ENCODE assay signal across 8 cellular contexts in the genomic region with DNA sequence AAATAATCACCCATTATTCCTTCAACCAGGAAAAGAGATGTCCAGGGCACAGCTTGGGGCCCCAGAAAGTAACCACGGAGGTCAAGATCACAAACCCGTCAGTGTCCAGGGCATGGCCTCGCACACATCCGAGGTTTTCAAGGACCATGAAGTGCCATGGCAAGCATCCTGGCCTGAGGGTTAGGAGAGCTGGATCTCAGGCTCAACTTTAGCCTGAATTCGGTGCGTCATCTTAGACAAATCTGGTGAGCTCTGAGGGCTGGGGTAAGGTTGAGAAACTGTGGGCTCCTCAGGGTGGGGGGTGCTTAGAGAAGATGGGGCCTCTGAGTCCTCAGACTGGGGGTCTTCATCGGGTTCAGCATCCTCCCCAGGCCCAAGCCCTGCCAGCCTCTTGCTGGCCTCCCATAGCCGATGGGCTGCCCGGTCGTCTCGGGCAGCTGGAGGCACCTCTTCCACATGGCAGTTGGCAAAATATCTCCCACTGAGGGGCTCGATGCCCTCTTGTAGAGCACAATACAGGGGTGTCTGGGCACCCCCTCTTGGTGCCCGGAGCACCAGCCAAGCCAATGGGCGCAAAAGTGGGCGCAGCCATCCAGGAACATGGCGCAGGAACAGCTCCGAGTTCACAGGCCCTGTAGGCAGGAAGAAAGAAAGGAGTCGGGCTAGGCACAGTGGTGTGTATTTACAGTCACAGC. TPM values are rescaled to one million over a fixed set of nuclear protein-coding genes. Genes with fewer than 3 reads are reported as not detected.
DNase-seq lines count a peak whose midpoint lies in the region; ATAC-seq and TF ChIP-seq lines count a peak whose summit lies in the region.

No MANE protein-coding gene starts in this region.

- peak overlapping the region; percentile 85 for H3K27ac ChIP-seq in CD8-positive, alpha-beta T cell (ENCODE audit: low read depth, low read length)
- H3K27ac ChIP-seq in PC-3 (ENCODE audit: low read length) (no peak overlapping the region), parathyroid adenoma (peak overlapping the region; percentile 91)

- H3K4me1 Mint-ChIP-seq in CD8-positive, alpha-beta T cell (ENCODE audit: low read depth) = peaks cover 59% of the 10 kb centered on the region

- H2AFZ ChIP-seq in PC-3 (ENCODE audit: low read length) (peak overlapping the region; percentile 95), parathyroid adenoma (peak overlapping the region; percentile 97)

- H3K4me1 ChIP-seq in CD8-positive, alpha-beta T cell (ENCODE audit: insufficient read depth, low read length) = peaks cover 54% of the 10 kb centered on the region
- H3K4me1 ChIP-seq in PC-3 (ENCODE audit: insufficient read depth, low read length) = peaks cover 14% of the 10 kb centered on the region
- peaks cover 4% of the 10 kb centered on the region for H3K4me1 ChIP-seq in endocrine pancreas (ENCODE audit: control insufficient read depth, insufficient read depth, low read length)
- H3K4me1 ChIP-seq in parathyroid adenoma = peaks cover 4% of the 10 kb centered on the region

- H3K27ac Mint-ChIP-seq in CD8-positive, alpha-beta T cell = peak overlapping the region; percentile 96

- H4K20me1 ChIP-seq in PC-3 (ENCODE audit: low read length) = no peaks in the 10 kb centered on the region

- no peak for ATAC-seq in CD8-positive, alpha-beta T cell
- ATAC-seq in PC-3 = no peak

- H3K4me3 Mint-ChIP-seq in CD8-positive, alpha-beta T cell = peak overlapping the region; percentile 96

- H3K9me3 ChIP-seq in CD8-positive, alpha-beta T cell (ENCODE audit: low read length) = no peaks in the 10 kb centered on the region
- H3K9me3 ChIP-seq in PC-3 (ENCODE audit: low read length) = no peaks in the 10 kb centered on the region
- no peaks in the 10 kb centered on the region for H3K9me3 ChIP-seq in endocrine pancreas (ENCODE audit: control insufficient read depth, low read length)
- H3K9me3 ChIP-seq in parathyroid adenoma (ENCODE audit: control insufficient read depth, low read length) = no peaks in the 10 kb centered on the region

- no peaks in the 10 kb centered on the region for H3K9me3 Mint-ChIP-seq in CD8-positive, alpha-beta T cell

- POLR2A ChIA-PET in CD8-positive, alpha-beta T cell (lab: Charles Lee) = interaction anchor here (0.7 to 2.8 kb wide), 15 partner anchors 10 to 253 kb away, joined by 3 to 11 read pairs (median 5); a partner anchor contains a TSS
- POLR2A ChIA-PET in PC-3 (lab: Charles Lee; ENCODE audit: unreplicated experiment) = interaction anchor here (0.7 kb wide), 1 partner anchor 52 kb away, joined by 6 read pairs; no protein-coding TSS in a partner anchor

- H3K4me2 ChIP-seq in PC-3 (ENCODE audit: low read length) (peak overlapping the region; percentile 92), parathyroid adenoma (ENCODE audit: low read length) (peak overlapping the region; percentile 96)

- H3K9ac ChIP-seq in PC-3 (ENCODE audit: low read length) (no peak overlapping the region), endocrine pancreas (ENCODE audit: control insufficient read depth, insufficient read depth, low read length) (peak overlapping the region; percentile 82), parathyroid adenoma (no peak overlapping the region)

- no peaks in the 10 kb centered on the region for H3K27me3 ChIP-seq in CD8-positive, alpha-beta T cell (ENCODE audit: insufficient read depth, low read length)
- H3K27me3 ChIP-seq in PC-3 (ENCODE audit: low read length) = no peaks in the 10 kb centered on the region
- H3K27me3 ChIP-seq in endocrine pancreas (ENCODE audit: control insufficient read depth, insufficient read depth, low read length) = no peaks in the 10 kb centered on the region
- no peaks in the 10 kb centered on the region for H3K27me3 ChIP-seq in parathyroid adenoma (ENCODE audit: control insufficient read depth, insufficient read depth, low read length)

- H3K36me3 ChIP-seq in CD8-positive, alpha-beta T cell (ENCODE audit: insufficient read depth, low read length) = no peaks in the 10 kb centered on the region
- H3K36me3 ChIP-seq in PC-3 (ENCODE audit: low read depth, low read length) (no peaks in the 10 kb centered on the region), endocrine pancreas (ENCODE audit: control insufficient read depth, insufficient read depth, low read length) (no peaks in the 10 kb centered on the region), parathyroid adenoma (ENCODE audit: control insufficient read depth, insufficient read depth, low read length) (no peaks in the 10 kb centered on the region)

- peaks cover 36% of the 10 kb centered on the region for H3K36me3 Mint-ChIP-seq in CD8-positive, alpha-beta T cell

- no peak for TF ChIP-seq CTCF in CD8-positive, alpha-beta T cell (IDR thresholded peaks at IDR 0.05)
- no peak for TF ChIP-seq CTCF in PC-3 (conservative IDR thresholded peaks at IDR 0.05; ENCODE audit: low read depth, low read length)
- no peak for TF ChIP-seq CTCF in parathyroid adenoma (IDR thresholded peaks at IDR 0.05)

- BruUV-seq in PC-3 (replicated peaks; lab: Mats Ljungman, UMichigan) = no TSS peak

- intact Hi-C loops in CD8-positive, alpha-beta T cell (cut with DNase I, micrococcal nuclease) = loop anchor here (5.0 kb wide), 2 partner anchors 136 to 236 kb away; a partner anchor contains a TSS
- intact Hi-C loops in PC-3 (cut with micrococcal nuclease) (no loop called here), posterior vena cava (cut with DNase I) (loop anchor here (10.0 kb wide), 2 partner anchors 134 to 144 kb away; no protein-coding TSS in a partner anchor)

- no peaks in the 10 kb centered on the region for H3K27me3 Mint-ChIP-seq in CD8-positive, alpha-beta T cell (ENCODE audit: low read depth)

- CTCF ChIA-PET in CD8-positive, alpha-beta T cell (lab: Charles Lee) = interaction anchor here (0.8 to 11.1 kb wide), 16 partner anchors 10 to 179 kb away, joined by 3 to 95 read pairs (median 7); a partner anchor contains a TSS
- CTCF ChIA-PET in PC-3 (lab: Charles Lee) = no interaction called here

- H3F3A ChIP-seq in PC-3 (ENCODE audit: low read length, unreplicated experiment) = no peaks in the 10 kb centered on the region

- H3K9me2 ChIP-seq in PC-3 (replicated peaks; ENCODE audit: low read length) = no peaks in the 10 kb centered on the region

- H3K79me2 ChIP-seq in PC-3 (ENCODE audit: low read length) = 0 out of 2 replicates have a peak, but pooled peaks cover 9% of the 10 kb centered on the region
- peaks cover 7% of the 10 kb centered on the region for H3K79me2 ChIP-seq in parathyroid adenoma

- peak overlapping the region; percentile 81 for H3K4me3 ChIP-seq in CD8-positive, alpha-beta T cell (ENCODE audit: low read depth, low read length)
- peak overlapping the region; percentile 83 for H3K4me3 ChIP-seq in PC-3 (ENCODE audit: low read length)
- H3K4me3 ChIP-seq in endocrine pancreas (ENCODE audit: control insufficient read depth, insufficient read depth, low read length) = peak overlapping the region; percentile 63
- H3K4me3 ChIP-seq in parathyroid adenoma (ENCODE audit: low read depth, low read length) = no peak overlapping the region

- no peak for DNase-seq in CD8-positive, alpha-beta T cell
- DNase-seq in PC-3 = no peak
- no peak for DNase-seq in cerebellar nuclear complex (lab: John Stamatoyannopoulos, UW)
- DNase-seq in posterior vena cava (ENCODE audit: low spot score) = no peak
- no peak for DNase-seq in NCI-H2081 treated with DMSO at 0.1 percent for 48 hours (lab: John Stamatoyannopoulos, UW)
- no peak for DNase-seq in stimulated activated CD4-positive, alpha-beta T cell treated with anti-CD3 and anti-CD28 coated beads, Interleukin-1b, Interleukin-23, amount 100 ng/mL, for 48 hours

RNA-seq across cellular contexts. Expression of a gene that starts 0.9 kb away (rescaled TPM):
- 10 to 100 TPM; 69.7 to 71.6 TPM for total RNA-seq in CD8-positive, alpha-beta T cell
- total RNA-seq in PC-3 (2014; rRNA removed) (23.1 and 34.7 TPM in 2 replicates), posterior vena cava (100 to 1,000 TPM in 1 of 2 donors, 10 to 100 TPM in 1; 99.0 to 101 TPM)

RNA-seq across cellular contexts. Expression of a gene that starts 4.5 kb away (rescaled TPM):
- 10 to 100 TPM; 27.3 to 30.9 TPM for total RNA-seq in CD8-positive, alpha-beta T cell
- 4.9 and 5.1 TPM in 2 replicates for total RNA-seq in PC-3 (2014; rRNA removed)
- 1 to 10 TPM; 3.7 to 4.0 TPM for total RNA-seq in posterior vena cava

RNA-seq across cellular contexts. Expression of a gene that starts 43.6 kb away (rescaled TPM):
- 10 to 100 TPM; 20.0 to 21.2 TPM for total RNA-seq in CD8-positive, alpha-beta T cell
- total RNA-seq in PC-3 (2014; rRNA removed) (25.8 and 30.5 TPM in 2 replicates), posterior vena cava (10 to 100 TPM; 22.6 to 24.4 TPM)

RNA-seq across cellular contexts. Expression of a gene that starts 52.9 kb away (rescaled TPM):
- 100 to 1,000 TPM; 294 to 297 TPM for total RNA-seq in CD8-positive, alpha-beta T cell
- total RNA-seq in PC-3 (2014; rRNA removed) (20.6 and 25.0 TPM in 2 replicates), posterior vena cava (10 to 100 TPM; 26.7 to 32.3 TPM)

RNA-seq across cellular contexts. Expression of a gene that starts 55.8 kb away (rescaled TPM):
- total RNA-seq in CD8-positive, alpha-beta T cell = 10 to 100 TPM; 20.2 to 20.6 TPM
- 4.8 and 6.5 TPM in 2 replicates for total RNA-seq in PC-3 (2014; rRNA removed)
- total RNA-seq in posterior vena cava = 10 to 100 TPM; 13.8 to 19.2 TPM
